20 cellular contexts compared by ENCODE assay signal in genomic region chr21:45157932-45158331, GRCh38.
"Had no signal": no experiment of that assay in that cellular context is flagged by ENCODE, and none has a peak within 500 bp of the region (broad histone marks: within the 10 kb centered on the region; RNA-seq: fewer than 3 reads in every experiment).

No MANE protein-coding gene starts in this region.

- H3K9me3 ChIP-seq: ascending aorta, breast epithelium, heart right ventricle, left ventricle myocardium inferior, neutrophil, tibial nerve had no signal

- DNase-seq: activated CD4-positive, alpha-beta T cell treated with anti-CD3 and anti-CD28 coated beads, Interleukin-2, amount 50 U/mL, for 1 hour; activated CD4-positive, CD25-positive, alpha-beta regulatory T cell; activated gamma-delta T cell; activated T-cell treated with anti-CD3 and anti-CD28 coated beads, Interleukin-2, amount 50 U/mL, for 24 hours; cerebellar nuclear complex; effector CD4-positive, alpha-beta T cell; heart right ventricle; kidney glomerular epithelial cell; left ventricle myocardium inferior; natural killer cell; stimulated activated CD4-positive, alpha-beta T cell treated with anti-CD3 and anti-CD28 coated beads, Interleukin-12 subunit alpha, Interleukin-12 subunit beta, amount 100 ng/mL, for 4 hours; stimulated activated CD4-positive, alpha-beta T cell treated with anti-CD3 and anti-CD28 coated beads, Interleukin-1b, Interleukin-23, amount 100 ng/mL, for 48 hours; stimulated activated naive CD8-positive, alpha-beta T cell treated with anti-CD3 and anti-CD28 coated beads, Interleukin-15, Interleukin-2, amounts not matched to agents 100 U/mL and 50 U/mL, for 24 hours; T-helper 1 cell; T-helper 9 cell had no signal

- ATAC-seq: esophagus mucosa; heart right ventricle; natural killer cell; stimulated activated naive CD8-positive, alpha-beta T cell treated with anti-CD3 and anti-CD28 coated beads, Interleukin-15, Interleukin-2, amounts not matched to agents 100 U/mL and 50 U/mL, for 24 hours had no signal

- H3K27ac ChIP-seq: ascending aorta, breast epithelium, heart right ventricle, left ventricle myocardium inferior, neutrophil, tibial nerve had no signal

- H3K4me3 ChIP-seq: ascending aorta, breast epithelium, heart right ventricle, left ventricle myocardium inferior, tibial nerve had no signal

- H3K36me3 ChIP-seq: breast epithelium, left ventricle myocardium inferior, neutrophil had no signal

- H3K27me3 ChIP-seq: ascending aorta, breast epithelium, heart right ventricle, neutrophil, tibial nerve had no signal
